9 cellular contexts compared by ENCODE assay signal in the genomic region with DNA sequence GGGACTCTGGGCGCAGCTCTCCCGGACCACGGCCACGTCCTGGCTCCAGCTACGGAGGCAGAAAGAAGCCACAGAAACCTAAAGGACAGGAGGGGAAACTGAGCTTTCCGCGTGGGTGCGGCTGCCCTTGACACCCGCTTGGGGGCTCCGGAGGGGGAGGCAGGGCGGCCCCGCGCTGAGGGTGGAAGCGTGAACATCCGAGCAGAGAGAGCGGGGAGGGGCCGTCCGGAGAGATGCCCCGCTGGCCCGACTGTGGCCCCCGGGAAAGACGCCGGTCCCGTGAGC.
DNase-seq lines count a peak whose midpoint lies in the region; ATAC-seq and TF ChIP-seq lines count a peak whose summit lies in the region.
"Had no signal": no experiment of that assay in that cellular context is flagged by ENCODE, and none has a peak within 500 bp of the region (broad histone marks: within the 10 kb centered on the region; RNA-seq: fewer than 3 reads in every experiment).

No MANE protein-coding gene starts in this region.

- DNase-seq in AG09309 (ENCODE audit: low read depth) (no peak), IMR-90 (no peak), hypothalamus (lab: John Stamatoyannopoulos, UW) (no peak)
- DNase-seq in natural killer cell treated with Interleukin-12 subunit alpha and Interleukin-12 subunit beta and Interleukin-15 and Interleukin-18, amount 100 ng/mL, for 72 hours (ENCODE audit: low spot score) = no peak
- DNase-seq in activated CD4-positive, CD25-positive, alpha-beta regulatory T cell (lab: John Stamatoyannopoulos, UW) = no peak
- DNase-seq: SIG-M5 had no signal

- TF ChIP-seq RAD21 in IMR-90 (IDR thresholded peaks at IDR 0.05; ENCODE audit: low read length) = no peak

- peak overlapping the region; percentile 99 for H3K4ac ChIP-seq in IMR-90 (ENCODE audit: low read depth, low read length)

- peak overlapping the region; percentile 71 for H3K27ac ChIP-seq in IMR-90 (ENCODE audit: insufficient read depth, low read length)

- peaks cover 15% of the 10 kb centered on the region for H3K9me1 ChIP-seq in IMR-90 (ENCODE audit: insufficient read depth, low read length)

- intact Hi-C loops in IMR-90 (cut with micrococcal nuclease) = loop anchor here (2.0 to 5.0 kb wide), 6 partner anchors 64 to 280 kb away; no protein-coding TSS in a partner anchor
- intact Hi-C loops in dendritic cell treated with granulocyte-macrophage colony-stimulating factor and Interleukin-4, amounts not matched to agents 40 ng/mL and 50 ng/mL, for 4 days (cut with micrococcal nuclease) = loop anchor here (10.0 kb wide), 1 partner anchor 102 kb away; no protein-coding TSS in a partner anchor

- H2BK20ac ChIP-seq in IMR-90 (ENCODE audit: low read depth, low read length) = peak overlapping the region; percentile 93; the same call in 1 of the 2 replicates

- peak overlapping the region; percentile 92 for H2AK9ac ChIP-seq in IMR-90 (replicated peaks; ENCODE audit: low read depth, low read length, poor library complexity)

- H2BK5ac ChIP-seq in IMR-90 (ENCODE audit: low read depth, low read length, poor library complexity, severe bottlenecking) = peak overlapping the region; percentile 77

- H3K9me3 Mint-ChIP-seq in dendritic cell treated with granulocyte-macrophage colony-stimulating factor and Interleukin-4, amounts not matched to agents 40 ng/mL and 50 ng/mL, for 4 days = peaks cover 8% of the 10 kb centered on the region
- H3K9me3 Mint-ChIP-seq in natural killer cell treated with Interleukin-12 subunit alpha and Interleukin-12 subunit beta and Interleukin-15 and Interleukin-18, amount 100 ng/mL, for 72 hours = no peaks in the 10 kb centered on the region

- peak overlapping the region; percentile 89 for H2AK5ac ChIP-seq in IMR-90 (ENCODE audit: low read depth, low read length)

- CTCF ChIA-PET in IMR-90 (lab: Yijun Ruan, JAX) = interaction anchor here (0.8 to 1.9 kb wide), 4 partner anchors 12 to 363 kb away, joined by 3 to 5 read pairs (median 4); no protein-coding TSS in a partner anchor

- peak overlapping the region; percentile 64 for H3K9ac ChIP-seq in IMR-90 (ENCODE audit: low read depth, low read length)

- H2BK120ac ChIP-seq in IMR-90 (ENCODE audit: low read depth, low read length) = peak overlapping the region; percentile 98

- in situ Hi-C loops in IMR-90 (cut with MboI; ENCODE audit: low sequenced_read_pairs) = loop anchor here (5.0 kb wide), 2 partner anchors 294 to 359 kb away; a partner anchor contains a TSS

- H3K4me3 Mint-ChIP-seq in dendritic cell treated with granulocyte-macrophage colony-stimulating factor and Interleukin-4, amounts not matched to agents 40 ng/mL and 50 ng/mL, for 4 days = peak overlapping the region; percentile 83
- peak overlapping the region; percentile 37 for H3K4me3 Mint-ChIP-seq in natural killer cell treated with Interleukin-12 subunit alpha and Interleukin-12 subunit beta and Interleukin-15 and Interleukin-18, amount 100 ng/mL, for 72 hours

- H3K36me3 Mint-ChIP-seq in dendritic cell treated with granulocyte-macrophage colony-stimulating factor and Interleukin-4, amounts not matched to agents 40 ng/mL and 50 ng/mL, for 4 days (ENCODE audit: low read depth) = no peaks in the 10 kb centered on the region
- H3K36me3 Mint-ChIP-seq in natural killer cell treated with Interleukin-12 subunit alpha and Interleukin-12 subunit beta and Interleukin-15 and Interleukin-18, amount 100 ng/mL, for 72 hours = no peaks in the 10 kb centered on the region

- peak overlapping the region; percentile 82 for H4K5ac ChIP-seq in IMR-90 (ENCODE audit: low read depth, low read length)

- H3K23ac ChIP-seq in IMR-90 (ENCODE audit: low read depth, low read length) = peak overlapping the region; percentile 78

- H3K4me3 ChIP-seq in AG09309 (ENCODE audit: control insufficient read depth, low read depth, low read length) (peak overlapping the region; percentile 66), IMR-90 (ENCODE audit: insufficient read depth, low read depth, low read length) (peak overlapping the region; percentile 35; the same call in 1 of the 2 replicates)

- peak overlapping the region; percentile 61 for H3K18ac ChIP-seq in IMR-90 (ENCODE audit: low read depth, low read length)

- ATAC-seq in IMR-90 (ENCODE audit: low read depth) (no peak), HG03342 (IDR thresholded peaks at IDR 0.05; ENCODE audit: unreplicated experiment) (no peak), GM21447 (IDR thresholded peaks at IDR 0.05; ENCODE audit: unreplicated experiment) (no peak)
- peak in 1 of 2 donors; percentile 2 for ATAC-seq in natural killer cell treated with Interleukin-12 subunit alpha and Interleukin-12 subunit beta and Interleukin-15 and Interleukin-18, amount 100 ng/mL, for 72 hours

- no peak overlapping the region for H3K56ac ChIP-seq in IMR-90 (ENCODE audit: extremely low read depth, insufficient read depth, low read length)

- H4K8ac ChIP-seq in IMR-90 (ENCODE audit: low read depth in 2 of 2, low read length in 2 of 2) = peak overlapping the region; percentile 95 to 96

- H4K20me1 ChIP-seq in IMR-90 (ENCODE audit: insufficient read depth, low read length) = no peaks in the 10 kb centered on the region

- peaks cover 20% of the 10 kb centered on the region for H3K4me1 Mint-ChIP-seq in dendritic cell treated with granulocyte-macrophage colony-stimulating factor and Interleukin-4, amounts not matched to agents 40 ng/mL and 50 ng/mL, for 4 days (ENCODE audit: low read depth)
- H3K4me1 Mint-ChIP-seq in natural killer cell treated with Interleukin-12 subunit alpha and Interleukin-12 subunit beta and Interleukin-15 and Interleukin-18, amount 100 ng/mL, for 72 hours (ENCODE audit: low read depth in 2 of 2) = peaks cover 21 to 27% of the 10 kb centered on the region in 2 donors

- peak overlapping the region; percentile 51 for H3K4me2 ChIP-seq in IMR-90 (ENCODE audit: low read depth, low read length)

- H3K27ac Mint-ChIP-seq in dendritic cell treated with granulocyte-macrophage colony-stimulating factor and Interleukin-4, amounts not matched to agents 40 ng/mL and 50 ng/mL, for 4 days = peak overlapping the region; percentile 75
- H3K27ac Mint-ChIP-seq in natural killer cell treated with Interleukin-12 subunit alpha and Interleukin-12 subunit beta and Interleukin-15 and Interleukin-18, amount 100 ng/mL, for 72 hours = no peak overlapping the region

- 3% methylated on average over 13 of the region's 24 CpGs; no CpG with 5 or more reads in 1 of the 2 experiments for WGBS in IMR-90 (ENCODE audit: extremely low coverage in 2 of 2, insufficient read length in 1 of 2), 2 experiments

- no peak for TF ChIP-seq POLR2A in IMR-90 (IDR thresholded peaks at IDR 0.05; ENCODE audit: low read depth, low read length)

- peak overlapping the region; percentile 98 for H2AFZ ChIP-seq in IMR-90 (replicated peaks; ENCODE audit: low read length, poor library complexity)

- TF ChIP-seq CTCF in AG09309 (IDR thresholded peaks at IDR 0.05; ENCODE audit: control insufficient read depth, insufficient read depth, low read depth, low read length, missing control alignments) (no peak), IMR-90 (conservative IDR thresholded peaks at IDR 0.05; ENCODE audit: low read depth, low read length) (no peak)

- no peaks in the 10 kb centered on the region for H3K36me3 ChIP-seq in IMR-90 (ENCODE audit: control insufficient read depth, insufficient read depth, low read length)

- peak overlapping the region; percentile 83 for H3K14ac ChIP-seq in IMR-90 (replicated peaks; ENCODE audit: low read depth, low read length)

- H3K9me3 ChIP-seq in IMR-90 (ENCODE audit: control insufficient read depth, insufficient read depth, low read length) = peaks cover 5% of the 10 kb centered on the region

- dilution Hi-C loops in IMR-90 (cut with HindIII; ENCODE audit: low sequenced_read_pairs, unreplicated experiment) = loop anchor here (25.0 kb wide), 1 partner anchor 294 kb away; a partner anchor contains a TSS

- peaks cover 31% of the 10 kb centered on the region for H3K4me1 ChIP-seq in IMR-90 (ENCODE audit: control insufficient read depth, insufficient read depth, low read length)

- no TSS peak for BruUV-seq in IMR-90 (replicated peaks; lab: Mats Ljungman, UMichigan)

- POLR2A ChIA-PET in IMR-90 (lab: Charles Lee; ENCODE audit: unreplicated experiment) = no interaction called here

- peaks cover 38% of the 10 kb centered on the region for H3K27me3 Mint-ChIP-seq in dendritic cell treated with granulocyte-macrophage colony-stimulating factor and Interleukin-4, amounts not matched to agents 40 ng/mL and 50 ng/mL, for 4 days
- peaks cover 16 to 26% of the 10 kb centered on the region in 2 donors for H3K27me3 Mint-ChIP-seq in natural killer cell treated with Interleukin-12 subunit alpha and Interleukin-12 subunit beta and Interleukin-15 and Interleukin-18, amount 100 ng/mL, for 72 hours

- H4K91ac ChIP-seq in IMR-90 (ENCODE audit: insufficient read depth, low read depth, low read length) = peak overlapping the region; percentile 99

- H2BK15ac ChIP-seq in IMR-90 (ENCODE audit: low read depth, low read length) = peak overlapping the region; percentile 92; the same call in 2 of the 3 replicates

- H3K79me1 ChIP-seq in IMR-90 (ENCODE audit: low read depth in 1 of 2, low read length in 2 of 2) = peaks cover 0 to 17% of the 10 kb centered on the region in 2 experiments; a peak in 2 of 4 replicates

- H3K27me3 ChIP-seq in IMR-90 (ENCODE audit: control insufficient read depth, insufficient read depth, low read length) = no peaks in the 10 kb centered on the region

TF ChIP-seq in IMR-90, 13 proteins besides CTCF, POLR2A, EP300 and RAD21 (continues in another document):
- TF ChIP-seq, protein P1, sequence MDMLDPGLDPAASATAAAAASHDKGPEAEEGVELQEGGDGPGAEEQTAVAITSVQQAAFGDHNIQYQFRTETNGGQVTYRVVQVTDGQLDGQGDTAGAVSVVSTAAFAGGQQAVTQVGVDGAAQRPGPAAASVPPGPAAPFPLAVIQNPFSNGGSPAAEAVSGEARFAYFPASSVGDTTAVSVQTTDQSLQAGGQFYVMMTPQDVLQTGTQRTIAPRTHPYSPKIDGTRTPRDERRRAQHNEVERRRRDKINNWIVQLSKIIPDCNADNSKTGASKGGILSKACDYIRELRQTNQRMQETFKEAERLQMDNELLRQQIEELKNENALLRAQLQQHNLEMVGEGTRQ (IDR thresholded peaks at IDR 0.05; ENCODE audit: low read depth, low read length) = no peak
- TF ChIP-seq MAZ (IDR thresholded peaks at IDR 0.05; ENCODE audit: borderline replicate concordance, low read depth, low read length) (no peak), CHD1 (IDR thresholded peaks at IDR 0.05; ENCODE audit: low read depth, low read length) (no peak)
- TF ChIP-seq, protein P2, sequence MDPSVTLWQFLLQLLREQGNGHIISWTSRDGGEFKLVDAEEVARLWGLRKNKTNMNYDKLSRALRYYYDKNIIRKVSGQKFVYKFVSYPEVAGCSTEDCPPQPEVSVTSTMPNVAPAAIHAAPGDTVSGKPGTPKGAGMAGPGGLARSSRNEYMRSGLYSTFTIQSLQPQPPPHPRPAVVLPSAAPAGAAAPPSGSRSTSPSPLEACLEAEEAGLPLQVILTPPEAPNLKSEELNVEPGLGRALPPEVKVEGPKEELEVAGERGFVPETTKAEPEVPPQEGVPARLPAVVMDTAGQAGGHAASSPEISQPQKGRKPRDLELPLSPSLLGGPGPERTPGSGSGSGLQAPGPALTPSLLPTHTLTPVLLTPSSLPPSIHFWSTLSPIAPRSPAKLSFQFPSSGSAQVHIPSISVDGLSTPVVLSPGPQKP (IDR thresholded peaks at IDR 0.05; ENCODE audit: borderline replicate concordance, low read depth, low read length) = no peak
